In genomic region chr3:149391960-149392359, GRCh38 we compare ENCODE assay signal across 25 cellular contexts. TPM values are rescaled to one million over a fixed set of nuclear protein-coding genes. Genes with fewer than 3 reads are reported as not detected.
"Had no signal": no experiment of that assay in that cellular context is flagged by ENCODE, and none has a peak within 500 bp of the region (broad histone marks: within the 10 kb centered on the region; RNA-seq: fewer than 3 reads in every experiment).

No MANE protein-coding gene starts in this region.

- H3K36me3 Mint-ChIP-seq: memory B cell; natural killer cell treated with Interleukin-12 subunit alpha and Interleukin-12 subunit beta and Interleukin-15 and Interleukin-18, amount 100 ng/mL, for 72 hours; stimulated activated naive B cell treated with anti-CD40 and anti-IgM and Interleukin-4, amounts not matched to agents 10 μg/mL and 1 μg/mL and 100 μg/mL, for 72 hours had no signal

- H3K9me3 Mint-ChIP-seq: effector memory CD8-positive, alpha-beta T cell; memory B cell; natural killer cell treated with Interleukin-12 subunit alpha and Interleukin-12 subunit beta and Interleukin-15 and Interleukin-18, amount 100 ng/mL, for 72 hours; stimulated activated naive B cell treated with anti-CD40 and anti-IgM and Interleukin-4, amounts not matched to agents 10 μg/mL and 1 μg/mL and 100 μg/mL, for 72 hours; stimulated activated naive CD8-positive, alpha-beta T cell treated with anti-CD3 and anti-CD28 coated beads, Interleukin-15, Interleukin-2, amounts not matched to agents 100 ng/mL and 50 ng/mL, for 24 hours had no signal

- H3K27ac Mint-ChIP-seq: effector memory CD8-positive, alpha-beta T cell; memory B cell; natural killer cell treated with Interleukin-12 subunit alpha and Interleukin-12 subunit beta and Interleukin-15 and Interleukin-18, amount 100 ng/mL, for 72 hours; stimulated activated naive B cell treated with anti-CD40 and anti-IgM and Interleukin-4, amounts not matched to agents 10 μg/mL and 1 μg/mL and 100 μg/mL, for 72 hours; stimulated activated naive CD8-positive, alpha-beta T cell treated with anti-CD3 and anti-CD28 coated beads, Interleukin-15, Interleukin-2, amounts not matched to agents 100 ng/mL and 50 ng/mL, for 24 hours had no signal

- ATAC-seq: effector memory CD8-positive, alpha-beta T cell; left lung; lower lobe of right lung; natural killer cell treated with Interleukin-12 subunit alpha and Interleukin-12 subunit beta and Interleukin-15 and Interleukin-18, amount 100 ng/mL, for 72 hours; stimulated activated naive B cell treated with anti-CD40 and anti-IgM and Interleukin-4, amounts not matched to agents 10 μg/mL and 1 μg/mL and 100 μg/mL, for 72 hours; upper lobe of right lung had no signal

- H3K36me3 ChIP-seq: esophagus squamous epithelium, left lung, lower lobe of right lung, prostate gland, right atrium auricular region, sigmoid colon, thoracic aorta, tibial nerve, upper lobe of right lung, uterus had no signal

- H3K27me3 ChIP-seq: esophagus squamous epithelium, left lung, right atrium auricular region, sigmoid colon, tibial nerve, upper lobe of right lung, uterus had no signal

- H3K4me3 Mint-ChIP-seq: effector memory CD8-positive, alpha-beta T cell; memory B cell; natural killer cell treated with Interleukin-12 subunit alpha and Interleukin-12 subunit beta and Interleukin-15 and Interleukin-18, amount 100 ng/mL, for 72 hours; stimulated activated naive B cell treated with anti-CD40 and anti-IgM and Interleukin-4, amounts not matched to agents 10 μg/mL and 1 μg/mL and 100 μg/mL, for 72 hours; stimulated activated naive CD8-positive, alpha-beta T cell treated with anti-CD3 and anti-CD28 coated beads, Interleukin-15, Interleukin-2, amounts not matched to agents 100 ng/mL and 50 ng/mL, for 24 hours had no signal

- H3K4me1 ChIP-seq: uterus had no signal

- H3K4me1 Mint-ChIP-seq: memory B cell; stimulated activated naive B cell treated with anti-CD40 and anti-IgM and Interleukin-4, amounts not matched to agents 10 μg/mL and 1 μg/mL and 100 μg/mL, for 72 hours had no signal

- DNase-seq: cerebellar nuclear complex; cortex of kidney; effector memory CD8-positive, alpha-beta T cell; erythroblast; esophagus squamous epithelium; head of caudate nucleus; kidney; left lung; lower lobe of right lung; nucleus accumbens; sigmoid colon; stimulated activated CD4-positive, alpha-beta T cell treated with anti-CD3 and anti-CD28 coated beads, Interleukin-15, amount 100 ng/mL, for 24 hours; stimulated activated CD4-positive, alpha-beta T cell treated with anti-CD3 and anti-CD28 coated beads, Interleukin-2, amount 100 ng/mL, for 48 hours; stimulated activated naive B cell treated with anti-CD40 and anti-IgM and Interleukin-4, amounts not matched to agents 10 μg/mL and 1 μg/mL and 100 μg/mL, for 72 hours; upper lobe of right lung; uterus had no signal

- FAIRE-seq: endometrium, frontal cortex, kidney had no signal

- H3K4me3 ChIP-seq: esophagus squamous epithelium, left lung, lower lobe of right lung, prostate gland, right atrium auricular region, sigmoid colon, thoracic aorta, tibial nerve, upper lobe of right lung, uterus had no signal

- H3K9me3 ChIP-seq: esophagus squamous epithelium, left lung, lower lobe of right lung, prostate gland, sigmoid colon, thoracic aorta, upper lobe of right lung, uterus had no signal

- H3K27ac ChIP-seq: left lung, lower lobe of right lung, prostate gland, right atrium auricular region, sigmoid colon, thoracic aorta, tibial nerve, upper lobe of right lung, uterus had no signal

RNA-seq across cellular contexts. Expression of gene TM4SF1, which starts 14.5 kb away (rescaled TPM):
- total RNA-seq: natural killer cell treated with Interleukin-12 subunit alpha and Interleukin-12 subunit beta and Interleukin-15 and Interleukin-18, amount 100 ng/mL, for 72 hours had no signal

RNA-seq across cellular contexts. Expression of gene TM4SF18, which starts 58.5 kb away (rescaled TPM):
- total RNA-seq: natural killer cell treated with Interleukin-12 subunit alpha and Interleukin-12 subunit beta and Interleukin-15 and Interleukin-18, amount 100 ng/mL, for 72 hours had no signal
